Comparison of ENCODE assay signal across 17 cellular contexts in the genomic region with DNA sequence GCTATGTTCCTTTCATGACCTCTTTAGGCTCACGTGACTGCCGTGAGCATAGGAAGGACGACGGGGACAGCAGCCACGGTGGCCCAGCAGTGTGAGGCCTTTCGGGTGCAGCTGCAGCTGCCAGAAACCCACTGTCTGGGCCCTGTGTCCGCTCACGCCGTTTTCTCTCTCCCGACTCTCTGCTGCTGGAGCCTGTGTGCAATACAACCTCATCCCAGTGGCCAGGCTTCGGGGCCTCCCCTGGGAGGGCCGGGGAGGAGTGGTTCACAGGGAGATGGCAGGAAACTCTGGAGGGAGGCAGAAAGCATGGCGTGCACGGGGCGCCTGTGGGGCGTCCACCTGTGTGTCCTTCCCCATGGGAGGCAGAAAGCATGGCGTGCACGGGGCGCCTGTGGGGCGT. TPM values are rescaled to one million over a fixed set of nuclear protein-coding genes. Genes with fewer than 3 reads are reported as not detected.
DNase-seq lines count a peak whose midpoint lies in the region; ATAC-seq, FAIRE-seq and TF ChIP-seq lines count a peak whose summit lies in the region.
"Had no signal": no experiment of that assay in that cellular context is flagged by ENCODE, and none has a peak within 500 bp of the region (broad histone marks: within the 10 kb centered on the region; RNA-seq: fewer than 3 reads in every experiment).

No MANE protein-coding gene starts in this region.

- H3K27ac ChIP-seq in HepG2 (ENCODE audit: extremely low read length, insufficient read depth, low read length) (no peak overlapping the region), right lobe of liver (no peak overlapping the region), angular gyrus (ENCODE audit: low read depth, low read length) (peak overlapping the region; percentile 52), kidney (ENCODE audit: low read depth in 2 of 2, low read length in 2 of 2) (peak overlapping the region; percentile 62 to 64)

- in situ Hi-C loops in HepG2 (cut with HindIII; ENCODE audit: extremely low pct_ligation_motif_present, low pct_unique_long_range_greater_than_20kb) = no loop called here

- no peak overlapping the region for H2AFZ ChIP-seq in HepG2 (ENCODE audit: low read length)

- TF ChIP-seq POLR2A in HepG2 (IDR thresholded peaks at IDR 0.05; ENCODE audit: insufficient read depth in 1 of 2, low read depth in 2 of 2, low read length in 2 of 2) (no peak), right lobe of liver (IDR thresholded peaks at IDR 0.05) (no peak)

- H3K9ac ChIP-seq in HepG2 (ENCODE audit: insufficient read depth, low read depth, low read length) = no peak overlapping the region
- no peak overlapping the region for H3K9ac ChIP-seq in kidney (ENCODE audit: low read length in 2 of 2)

- no peak for TF ChIP-seq RAD21 in HepG2 (CRISPR knock-in tag; IDR thresholded peaks at IDR 0.05)

- H3K4me1 ChIP-seq in HepG2 (ENCODE audit: insufficient read depth, low read length) (peaks cover 8% of the 10 kb centered on the region; the same call in 1 of the 2 replicates), right lobe of liver (peaks cover 0 to 17% (median 6%) of the 10 kb centered on the region in 4 donors), kidney (ENCODE audit: control insufficient read depth in 1 of 2, insufficient read depth in 1 of 2, low read depth in 1 of 2, low read length in 2 of 2) (peaks cover 7 to 20% of the 10 kb centered on the region in 2 donors)

- CTCF ChIA-PET in HepG2 (lab: Yijun Ruan, JAX; ENCODE audit: low intra/inter-chr PET ratio, low total read pairs) = no interaction called here

- H3K9me3 Mint-ChIP-seq in stimulated activated effector memory CD8-positive, alpha-beta T cell treated with anti-CD3 and anti-CD28 coated beads, Interleukin-12 subunit alpha, Interleukin-12 subunit beta, amount 100 ng/mL, for 72 hours = no peaks in the 10 kb centered on the region
- H3K9me3 Mint-ChIP-seq: CD4-positive, alpha-beta memory T cell; HFFc6 had no signal

- H3K79me2 ChIP-seq in HepG2 (ENCODE audit: insufficient read depth, low read length) = no peaks in the 10 kb centered on the region

- H3K36me3 ChIP-seq in HepG2 (replicated peaks in 1 of 2; ENCODE audit: control insufficient read depth in 1 of 2, insufficient read depth in 2 of 2, low read length in 2 of 2) = no peaks in the 10 kb centered on the region
- no peaks in the 10 kb centered on the region for H3K36me3 ChIP-seq in right lobe of liver
- peaks cover 0 to 4% of the 10 kb centered on the region in 2 donors for H3K36me3 ChIP-seq in kidney (ENCODE audit: control insufficient read depth in 1 of 2, insufficient read depth in 2 of 2, low read length in 2 of 2)

- H3K27me3 ChIP-seq in HepG2 (ENCODE audit: control insufficient read depth in 1 of 2, insufficient read depth in 2 of 2, low read length in 2 of 2) (no peaks in the 10 kb centered on the region), right lobe of liver (no peaks in the 10 kb centered on the region)
- H3K27me3 ChIP-seq: MG63 had no signal

- BruUV-seq in HepG2 (replicated peaks; lab: Mats Ljungman, UMichigan) = no TSS peak

- H3K27ac Mint-ChIP-seq in stimulated activated effector memory CD8-positive, alpha-beta T cell treated with anti-CD3 and anti-CD28 coated beads, Interleukin-12 subunit alpha, Interleukin-12 subunit beta, amount 100 ng/mL, for 72 hours = no peak overlapping the region
- H3K27ac Mint-ChIP-seq: CD4-positive, alpha-beta memory T cell; HFFc6 had no signal

- TF ChIP-seq CTCF in HepG2 (CRISPR knock-in tag; IDR thresholded peaks at IDR 0.05) = no peak
- TF ChIP-seq CTCF in right lobe of liver (IDR thresholded peaks at IDR 0.05) = no peak
- TF ChIP-seq CTCF in kidney (IDR thresholded peaks at IDR 0.05; ENCODE audit: borderline replicate concordance, extremely low read depth, insufficient read depth) = no peak

- H3K9me3 ChIP-seq in HepG2 (ENCODE audit: low read length) = no peaks in the 10 kb centered on the region
- no peaks in the 10 kb centered on the region for H3K9me3 ChIP-seq in right lobe of liver
- no peaks in the 10 kb centered on the region for H3K9me3 ChIP-seq in kidney (ENCODE audit: control insufficient read depth in 1 of 2, low read length in 2 of 2)
- H3K9me3 ChIP-seq: MG63 had no signal

- peaks cover 10% of the 10 kb centered on the region for H3K4me1 Mint-ChIP-seq in stimulated activated effector memory CD8-positive, alpha-beta T cell treated with anti-CD3 and anti-CD28 coated beads, Interleukin-12 subunit alpha, Interleukin-12 subunit beta, amount 100 ng/mL, for 72 hours

- H3K4me3 Mint-ChIP-seq in stimulated activated effector memory CD8-positive, alpha-beta T cell treated with anti-CD3 and anti-CD28 coated beads, Interleukin-12 subunit alpha, Interleukin-12 subunit beta, amount 100 ng/mL, for 72 hours = no peak overlapping the region
- H3K4me3 Mint-ChIP-seq: CD4-positive, alpha-beta memory T cell; HFFc6 had no signal

- H3K4me2 ChIP-seq in HepG2 (ENCODE audit: low read depth, low read length) = no peak overlapping the region

- WGBS in HepG2 (ENCODE audit: low lambda C conversion rate) = 65% methylated on average over 5 of the region's 20 CpGs
- WGBS in right lobe of liver (ENCODE audit: insufficient coverage, low coverage, low lambda C conversion rate, missing lambda C conversion rate) = 78% methylated on average over 3 of the region's 20 CpGs

- DNase-seq in HepG2 (ENCODE audit: low spot score) (no peak), right lobe of liver (no peak), kidney (peak; percentile 55), NCI-H146 (lab: John Stamatoyannopoulos, UW) (no peak), hepatic stellate cell (ENCODE audit: low spot score) (no peak)
- DNase-seq in stimulated activated effector memory CD8-positive, alpha-beta T cell treated with anti-CD3 and anti-CD28 coated beads, Interleukin-12 subunit alpha, Interleukin-12 subunit beta, amount 100 ng/mL, for 72 hours (ENCODE audit: low spot score in 2 of 2) = no peak
- DNase-seq: Calu3; CD4-positive, alpha-beta memory T cell; DMS79; HFFc6; MG63; NCI-H1092; NCI-H2081 treated with DMSO at 0.1 percent for 48 hours; NCI-H226; NK-92 treated with Interleukin-12 subunit alpha and Interleukin-12 subunit beta, amount 100 ng/mL, for 24 hours had no signal

- intact Hi-C loops in HepG2 (cut with micrococcal nuclease; ENCODE audit: unreplicated experiment) (no loop called here), right lobe of liver (cut with DNase I) (no loop called here), kidney (cut with DNase I) (no loop called here)

- no peak overlapping the region for H3K4me3 ChIP-seq in HepG2 (replicated peaks in 1 of 3; ENCODE audit: insufficient read depth in 1 of 3, low read depth in 2 of 3, low read length in 3 of 3)
- H3K4me3 ChIP-seq in right lobe of liver = no peak overlapping the region
- no peak overlapping the region for H3K4me3 ChIP-seq in kidney (ENCODE audit: low read length in 2 of 2)
- H3K4me3 ChIP-seq: MG63 had no signal

- POLR2A ChIA-PET in HepG2 (lab: Yijun Ruan, JAX) = no interaction called here

- H3K36me3 Mint-ChIP-seq in stimulated activated effector memory CD8-positive, alpha-beta T cell treated with anti-CD3 and anti-CD28 coated beads, Interleukin-12 subunit alpha, Interleukin-12 subunit beta, amount 100 ng/mL, for 72 hours = peaks cover 98% of the 10 kb centered on the region

- no peak for TF ChIP-seq EP300 in HepG2 (IDR thresholded peaks at IDR 0.05; ENCODE audit: low read depth in 2 of 2, low read length in 2 of 2)
- TF ChIP-seq EP300 in HepG2 (CRISPR knock-in tag; IDR thresholded peaks at IDR 0.05; ENCODE audit: borderline replicate concordance) = no peak

- peak; percentile 34; the same call in 2 of the 3 replicates for ATAC-seq in HepG2
- ATAC-seq in right lobe of liver = no peak
- peak; percentile 24 for ATAC-seq in stimulated activated effector memory CD8-positive, alpha-beta T cell treated with anti-CD3 and anti-CD28 coated beads, Interleukin-12 subunit alpha, Interleukin-12 subunit beta, amount 100 ng/mL, for 72 hours
- ATAC-seq in esophagus mucosa = no peak

- FAIRE-seq in HepG2 (lab: Jason Lieb, UNC) (no peak), kidney (lab: Jason Lieb, UNC) (no peak)

- H4K20me1 ChIP-seq in HepG2 (ENCODE audit: insufficient read depth, low read length) = 0 out of 2 replicates have a peak, but pooled peaks cover 2% of the 10 kb centered on the region

TF ChIP-seq in HepG2, 621 proteins besides CTCF, POLR2A, EP300 and RAD21 (continues in another document):
- TF ChIP-seq ZKSCAN1 (IDR thresholded peaks at IDR 0.05; ENCODE audit: low read length) (no peak), HMGA1 (CRISPR knock-in tag; conservative IDR thresholded peaks at IDR 0.05) (no peak), RXRB (CRISPR knock-in tag; IDR thresholded peaks at IDR 0.05; ENCODE audit: borderline replicate concordance) (no peak)

RNA-seq across cellular contexts. Expression of gene PFKP, which starts 38.6 kb away (rescaled TPM):
- total RNA-seq in HepG2 (2016; rRNA removed; fragmentation: Illumina TruSeq; extraction: Trizol) (0.80 and 1.3 TPM in 2 replicates), right lobe of liver (10 to 100 TPM in 3 of 6 experiments, 1 to 10 TPM in 2, under 1 TPM in 1; 0.66 to 24.1 (median 9.2) TPM), kidney (139 TPM), esophagus mucosa (78.2 TPM)
- 0.26 and 0.51 TPM in 2 replicates for total RNA-seq in HepG2 (2016; cell fraction: cytosol; rRNA removed; fragmentation: Illumina TruSeq; extraction: Trizol; ENCODE audit: low read depth)
- total RNA-seq in HepG2 (2016; cell fraction: insoluble cytoplasmic fraction; rRNA removed; fragmentation: Illumina TruSeq; extraction: Trizol) = 0.52 and 0.78 TPM in 2 replicates
- 0.72 and 1.1 TPM in 2 replicates for total RNA-seq in HepG2 (2016; cell fraction: membrane; rRNA removed; fragmentation: Illumina TruSeq; extraction: Trizol)
- 1.5 and 2.3 TPM in 2 replicates for total RNA-seq in HepG2 (2016; cell fraction: nucleus; rRNA removed; fragmentation: Illumina TruSeq; extraction: Trizol)
- polyA plus RNA-seq in HepG2 (2011; rRNA removed) (1.9 and 2.4 TPM in 2 replicates), kidney (ENCODE audit: insufficient read depth, low read depth, low replicate concordance) (51.2 TPM)
- 1.1 and 2.1 TPM in 2 replicates for polyA plus RNA-seq in HepG2 (2011; cell fraction: cytosol; rRNA removed)
- 4.2 and 9.0 TPM in 2 replicates for polyA plus RNA-seq in HepG2 (2011; cell fraction: nucleus; rRNA removed)
- polyA plus RNA-seq in HepG2 (2012) = 1.1 and 1.3 TPM in 2 replicates
- polyA plus RNA-seq in HepG2 (2016; cell fraction: cytosol; fragmentation: Illumina TruSeq; extraction: Trizol; ENCODE audit: low read depth) = 0.06 and 0.10 TPM in 2 replicates
- polyA plus RNA-seq in HepG2 (2016; cell fraction: insoluble cytoplasmic fraction; fragmentation: Illumina TruSeq; extraction: Trizol; ENCODE audit: low read depth) = 0.36 and 0.66 TPM in 2 replicates
- 0.11 and 0.49 TPM in 2 replicates for polyA plus RNA-seq in HepG2 (2016; cell fraction: membrane; fragmentation: Illumina TruSeq; extraction: Trizol; ENCODE audit: low read depth)
- 0.51 and 1.1 TPM in 2 replicates for polyA plus RNA-seq in HepG2 (2016; cell fraction: nucleus; fragmentation: Illumina TruSeq; extraction: Trizol; ENCODE audit: insufficient read depth, low read depth)
- 4.4 and 87.6 TPM in 2 replicates for polyA minus RNA-seq in HepG2 (2011; rRNA and poly(A)+ RNA removed; ENCODE audit: low replicate concordance)
- 2.4 and 2.7 TPM in 2 replicates for polyA minus RNA-seq in HepG2 (2011; cell fraction: cytosol; rRNA and poly(A)+ RNA removed)
- polyA minus RNA-seq in HepG2 (2011; cell fraction: nucleus; rRNA and poly(A)+ RNA removed) = 1.5 and 3.5 TPM in 2 replicates

Comparison
In these comparisons a context has a peak if more than half of its experiments do, and no peak if none do; other contexts are left out.
1. ATAC-seq: peak in HepG2 (single experiment) and stimulated activated effector memory CD8-positive, alpha-beta T cell treated with anti-CD3 and anti-CD28 coated beads, Interleukin-12 subunit alpha, Interleukin-12 subunit beta, amount 100 ng/mL, for 72 hours (single experiment); none in right lobe of liver (0 of 4) and esophagus mucosa (single experiment).
2. H3K27ac ChIP-seq: peak in angular gyrus (single experiment) and kidney (2 of 2); none in HepG2 (single experiment) and right lobe of liver (0 of 3).